ENCODE assay signal across 29 cellular contexts in the genomic region with DNA sequence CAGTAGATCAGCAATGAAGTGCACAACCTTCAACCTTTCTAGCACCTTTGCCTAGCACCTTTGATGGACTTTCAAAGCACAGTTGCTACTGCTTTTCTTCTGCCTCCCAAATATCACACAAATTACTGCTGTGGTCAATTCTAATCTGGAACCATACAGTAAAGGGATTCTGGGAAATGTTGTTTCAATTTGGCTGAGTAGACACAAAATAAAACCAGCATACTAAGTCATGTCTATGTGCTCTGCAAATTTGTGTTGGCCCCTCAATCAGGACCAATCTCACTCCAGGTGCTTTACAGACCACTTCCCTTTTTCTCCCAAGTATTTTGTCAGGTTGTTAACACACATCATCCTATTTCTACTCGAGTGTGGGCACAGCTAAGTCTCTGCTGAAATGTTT. TPM values are rescaled to one million over a fixed set of nuclear protein-coding genes. Genes with fewer than 3 reads are reported as not detected.
DNase-seq lines count a peak whose midpoint lies in the region; ATAC-seq, FAIRE-seq and TF ChIP-seq lines count a peak whose summit lies in the region.
"Had no signal": no experiment of that assay in that cellular context is flagged by ENCODE, and none has a peak within 500 bp of the region (broad histone marks: within the 10 kb centered on the region; RNA-seq: fewer than 3 reads in every experiment).

No MANE protein-coding gene starts in this region.

- TF ChIP-seq CTCF in A549 (IDR thresholded peaks at IDR 0.05) (no peak), IMR-90 (conservative IDR thresholded peaks at IDR 0.05; ENCODE audit: low read depth, low read length) (no peak), K562 (IDR thresholded peaks at IDR 0.05 in 2 of 3, conservative IDR thresholded peaks at IDR 0.05 in 1 of 3; ENCODE audit: insufficient read depth in 2 of 3, low read depth in 1 of 3, low read length in 3 of 3) (no peak), A673 (conservative IDR thresholded peaks at IDR 0.05; ENCODE audit: low read depth, low read length) (no peak)

- H3K4me3 ChIP-seq in A549 (no peak overlapping the region), IMR-90 (ENCODE audit: insufficient read depth, low read depth, low read length) (no peak overlapping the region), K562 (no peak overlapping the region), A673 (ENCODE audit: low read depth, low read length, poor library complexity, severe bottlenecking) (no peak overlapping the region)
- H3K4me3 ChIP-seq: BLaER1 had no signal

- no peaks in the 10 kb centered on the region; the same call in 1 of the 2 replicates for H3K27me3 ChIP-seq in IMR-90 (ENCODE audit: control insufficient read depth, insufficient read depth, low read length)
- no peaks in the 10 kb centered on the region for H3K27me3 ChIP-seq in K562 (ENCODE audit: control insufficient read depth in 2 of 2, insufficient read depth in 2 of 2, low read length in 2 of 2)
- no peaks in the 10 kb centered on the region for H3K27me3 ChIP-seq in A673 (replicated peaks; ENCODE audit: insufficient read depth, low read depth, low read length, poor library complexity)
- H3K27me3 ChIP-seq: BE2C, BLaER1 had no signal

- no peak overlapping the region for H4K8ac ChIP-seq in IMR-90 (ENCODE audit: low read depth in 2 of 2, low read length in 2 of 2)

- H2BK15ac ChIP-seq in IMR-90 (ENCODE audit: low read depth, low read length), result no peak overlapping the region

- intact Hi-C loops in IMR-90 (cut with micrococcal nuclease), result no loop called here
- intact Hi-C loops in K562 (cut with micrococcal nuclease), result no loop called here
- intact Hi-C loops in A673 (cut with micrococcal nuclease; ENCODE audit: unreplicated experiment), result no loop called here

- DNase-seq in A549 (ENCODE audit: low read depth in 1 of 2, low spot score in 1 of 2), result no peak
- DNase-seq in GM12891 (ENCODE audit: insufficient read length, low spot score), result no peak
- no peak for DNase-seq in IMR-90
- DNase-seq in K562 (ENCODE audit: extremely low read depth in 1 of 4, low spot score in 3 of 4), result no peak
- DNase-seq in A673 (ENCODE audit: low spot score), result no peak
- no peak for DNase-seq in NCI-H748 treated with DMSO at 0.1 percent for 48 hours (lab: John Stamatoyannopoulos, UW)
- no peak for DNase-seq in stimulated activated CD4-positive, alpha-beta T cell treated with anti-CD3 and anti-CD28 coated beads, Interleukin-4, amount 100 ng/mL, for 24 hours
- DNase-seq: 8988T; ACHN; BE2C; C1 segment of cervical spinal cord; CD4-positive, alpha-beta memory T cell; CD4-positive, CD25-positive, alpha-beta regulatory T cell; CD8-positive, alpha-beta memory T cell; COR-L47; DMS 273 treated with DMSO at 0.1 percent for 48 hours; DMS153; DMS53; DMS79; DND-41; EL; GDM1 had no signal

- H3K56ac ChIP-seq in IMR-90 (ENCODE audit: extremely low read depth, insufficient read depth, low read length), result no peak overlapping the region

- H3K9me1 ChIP-seq in IMR-90 (ENCODE audit: insufficient read depth, low read length), result no peaks in the 10 kb centered on the region
- no peaks in the 10 kb centered on the region for H3K9me1 ChIP-seq in K562 (ENCODE audit: control insufficient read depth, insufficient read depth, low read length)

- no peak overlapping the region for H4K91ac ChIP-seq in IMR-90 (ENCODE audit: insufficient read depth, low read depth, low read length)

- TF ChIP-seq POLR2A in A549 (IDR thresholded peaks at IDR 0.05; ENCODE audit: low read length) (no peak), GM12891 (IDR thresholded peaks at IDR 0.05; ENCODE audit: low read depth, low read length) (no peak), IMR-90 (IDR thresholded peaks at IDR 0.05; ENCODE audit: low read depth, low read length) (no peak), K562 (conservative IDR thresholded peaks at IDR 0.05) (no peak)

- no peaks in the 10 kb centered on the region for H3K79me1 ChIP-seq in IMR-90 (ENCODE audit: low read depth in 1 of 2, low read length in 2 of 2)

- no peaks in the 10 kb centered on the region for H4K20me1 ChIP-seq in IMR-90 (ENCODE audit: insufficient read depth, low read length)
- no peaks in the 10 kb centered on the region for H4K20me1 ChIP-seq in K562 (replicated peaks; ENCODE audit: control insufficient read depth, insufficient read depth, low read length)
- H4K20me1 ChIP-seq: BLaER1 had no signal

- H3K36me3 ChIP-seq in IMR-90 (ENCODE audit: control insufficient read depth, insufficient read depth, low read length) (no peaks in the 10 kb centered on the region), K562 (ENCODE audit: control insufficient read depth, insufficient read depth, low read length) (no peaks in the 10 kb centered on the region), A673 (ENCODE audit: insufficient read depth, low read length, poor library complexity, severe bottlenecking) (no peaks in the 10 kb centered on the region)
- H3K36me3 ChIP-seq: BE2C, BLaER1 had no signal

- in situ Hi-C loops in IMR-90 (cut with MboI; ENCODE audit: low sequenced_read_pairs), result no loop called here
- in situ Hi-C loops in K562 (cut with MboI), result no loop called here

- WGBS in A549 (ENCODE audit: missing lambda C conversion rate), result 0% methylated on average over 1 of the region's 1 CpG
- WGBS in IMR-90 (ENCODE audit: extremely low coverage in 2 of 2, insufficient read length in 1 of 2), 2 experiments, result no CpG with 5 or more reads among the region's 1 CpG
- 0% methylated on average over 1 of the region's 1 CpG for WGBS in K562 (ENCODE audit: insufficient coverage, low coverage, missing lambda C conversion rate)

- H3K79me2 ChIP-seq in K562 (ENCODE audit: control insufficient read depth, insufficient read depth, low read length), result no peaks in the 10 kb centered on the region

- TF ChIP-seq RAD21 in A549 (conservative IDR thresholded peaks at IDR 0.05 in 1 of 2, IDR thresholded peaks at IDR 0.05 in 1 of 2), result no peak
- TF ChIP-seq RAD21 in IMR-90 (IDR thresholded peaks at IDR 0.05; ENCODE audit: low read length), result no peak
- TF ChIP-seq RAD21 in K562 (CRISPR knock-in tag; conservative IDR thresholded peaks at IDR 0.05 in 1 of 2, IDR thresholded peaks at IDR 0.05 in 1 of 2), result no peak

- H2BK5ac ChIP-seq in IMR-90 (ENCODE audit: low read depth, low read length, poor library complexity, severe bottlenecking), result no peak overlapping the region

- no peak overlapping the region for H2AK9ac ChIP-seq in IMR-90 (replicated peaks; ENCODE audit: low read depth, low read length, poor library complexity)

- H2AFZ ChIP-seq in IMR-90 (replicated peaks; ENCODE audit: low read length, poor library complexity) (no peak overlapping the region), K562 (ENCODE audit: low read depth, low read length) (no peak overlapping the region)

- no peak overlapping the region for H4K5ac ChIP-seq in IMR-90 (ENCODE audit: low read depth, low read length)

- H3K4me2 ChIP-seq in A549, result no peak overlapping the region
- no peak overlapping the region for H3K4me2 ChIP-seq in IMR-90 (ENCODE audit: low read depth, low read length)
- H3K4me2 ChIP-seq in K562 (ENCODE audit: insufficient read depth, low read length), result no peak overlapping the region
- H3K4me2 ChIP-seq: BLaER1 had no signal

- no peak for ATAC-seq in A549
- no peak for ATAC-seq in IMR-90 (ENCODE audit: low read depth)
- no peak for ATAC-seq in K562
- ATAC-seq in HG03469 (IDR thresholded peaks at IDR 0.05; ENCODE audit: unreplicated experiment), result no peak

- H3K4ac ChIP-seq in IMR-90 (ENCODE audit: low read depth, low read length), result no peak overlapping the region

- no peak overlapping the region for H2AK5ac ChIP-seq in IMR-90 (ENCODE audit: low read depth, low read length)

- POLR2A ChIA-PET in A549 (lab: Yijun Ruan, JAX), result no interaction called here
- POLR2A ChIA-PET in IMR-90 (lab: Charles Lee; ENCODE audit: unreplicated experiment), result no interaction called here
- POLR2A ChIA-PET in K562 (lab: Yijun Ruan, JAX), result no interaction called here
- POLR2A ChIA-PET in A673 (lab: Charles Lee; ENCODE audit: low non-redundant PET), result no interaction called here

- H3K4me1 ChIP-seq in A549 (no peaks in the 10 kb centered on the region), IMR-90 (ENCODE audit: control insufficient read depth, insufficient read depth, low read length) (no peaks in the 10 kb centered on the region), K562 (replicated peaks in 1 of 2; ENCODE audit: control insufficient read depth in 2 of 2, insufficient read depth in 2 of 2, low read length in 2 of 2) (no peaks in the 10 kb centered on the region), A673 (ENCODE audit: insufficient read depth, low read length, poor library complexity, severe bottlenecking) (no peaks in the 10 kb centered on the region)
- H3K4me1 ChIP-seq: BE2C, BLaER1 had no signal

- H2BK20ac ChIP-seq in IMR-90 (ENCODE audit: low read depth, low read length), result no peak overlapping the region

- H2BK120ac ChIP-seq in IMR-90 (ENCODE audit: low read depth, low read length), result no peak overlapping the region

- H3K27ac ChIP-seq in A549, result no peak overlapping the region
- no peak overlapping the region for H3K27ac ChIP-seq in IMR-90 (ENCODE audit: insufficient read depth, low read length)
- no peak overlapping the region for H3K27ac ChIP-seq in K562 (ENCODE audit: extremely low read depth, low read depth, low read length)
- H3K27ac ChIP-seq in A673 (ENCODE audit: low read depth, low read length, poor library complexity, severe bottlenecking), result no peak overlapping the region
- H3K27ac ChIP-seq: BLaER1 had no signal

- H3K9me3 ChIP-seq in A549 (no peaks in the 10 kb centered on the region), IMR-90 (ENCODE audit: control insufficient read depth, insufficient read depth, low read length) (no peaks in the 10 kb centered on the region), K562 (replicated peaks; ENCODE audit: control insufficient read depth, insufficient read depth, low read depth, low read length) (no peaks in the 10 kb centered on the region), A673 (ENCODE audit: low read depth, low read length, poor library complexity, severe bottlenecking) (no peaks in the 10 kb centered on the region)
- H3K9me3 ChIP-seq: BE2C, BLaER1 had no signal

- CTCF ChIA-PET in A549 (lab: Yijun Ruan, JAX) (interaction anchor here (0.8 kb wide), 1 partner anchor 84 kb away, joined by 3 read pairs; no protein-coding TSS in a partner anchor), IMR-90 (lab: Yijun Ruan, JAX) (no interaction called here), K562 (lab: Yijun Ruan, JAX; ENCODE audit: low intra/inter-chr PET ratio) (no interaction called here), A673 (lab: Charles Lee) (no interaction called here)

- H3K18ac ChIP-seq in IMR-90 (ENCODE audit: low read depth, low read length), result no peak overlapping the region

- dilution Hi-C loops in IMR-90 (cut with HindIII; ENCODE audit: low sequenced_read_pairs, unreplicated experiment), result no loop called here

- FAIRE-seq in A549 (lab: Jason Lieb, UNC), result no peak
- no peak for FAIRE-seq in GM12891 (lab: Jason Lieb, UNC)
- FAIRE-seq in K562 (lab: Jason Lieb, UNC), result no peak
- FAIRE-seq: A204.1, GM12892, GM19239 had no signal

- no peak overlapping the region for H3K23ac ChIP-seq in IMR-90 (ENCODE audit: low read depth, low read length)

- H3K14ac ChIP-seq in IMR-90 (replicated peaks; ENCODE audit: low read depth, low read length), result no peak overlapping the region

- H3K9ac ChIP-seq in IMR-90 (ENCODE audit: low read depth, low read length), result no peak overlapping the region
- H3K9ac ChIP-seq in K562 (ENCODE audit: insufficient read depth in 1 of 2, low read depth in 2 of 2, low read length in 2 of 2), result no peak overlapping the region
- H3K9ac ChIP-seq: BLaER1 had no signal

- BruUV-seq in IMR-90 (replicated peaks; lab: Mats Ljungman, UMichigan) (no TSS peak), K562 (replicated peaks; lab: Mats Ljungman, UMichigan) (no TSS peak), A673 (replicated peaks; lab: Mats Ljungman, UMichigan) (no TSS peak)

- TF ChIP-seq EP300 in A549 (IDR thresholded peaks at IDR 0.05) (no peak), K562 (IDR thresholded peaks at IDR 0.05; ENCODE audit: low read length) (no peak)

RNA-seq across cellular contexts. Expression of gene ADAMTS20, which starts 38.3 kb away (rescaled TPM):
- polyA plus RNA-seq in A549 (2011; rRNA removed) (not detected in 2 replicates), A549 (2017; fragmentation: RNase III; extraction: RNeasy Plus Mini Kit Qiagen cat#74134 plus additional on column Dnase treatment) (not detected in 3 replicates), IMR-90 (2012; rRNA removed) (not detected in 2 replicates), K562 (2011; rRNA removed) (0.50 and 0.84 TPM in 2 replicates), K562 (2014; fragmentation: Illumina TruSeq; extraction: Trizol) (0.06 TPM in 2 replicates), K562 (2014; fragmentation: Nextera tagmentation; extraction: Ambion mirVana) (under 1 TPM in 1 of 2 experiments, not detected in 1; 0.01 TPM), K562 (2014; rRNA removed) (0.09 TPM in 1 of 2 replicates, not detected in the other)
- not detected in 2 replicates for polyA plus RNA-seq in A549 (2012; cell fraction: cytosol; rRNA removed)
- polyA plus RNA-seq in A549 (2012; cell fraction: nucleus; rRNA removed), result not detected in 2 replicates
- not detected in 2 replicates for polyA minus RNA-seq in A549 (2011; rRNA and poly(A)+ RNA removed)
- not detected for polyA plus RNA-seq in GM12891 (2012; ENCODE audit: low read depth, missing spikeins)
- total RNA-seq in IMR-90 (2012; rRNA removed) (not detected in 2 replicates), K562 (2014; rRNA removed) (0.05 TPM in 1 of 2 replicates, not detected in the other), K562 (2014; rRNA removed; fragmentation: Illumina TruSeq; extraction: Trizol) (not detected in 2 replicates), K562 (2015; rRNA removed; fragmentation: Illumina TruSeq; extraction: Trizol) (0.04 and 0.07 TPM in 2 replicates), K562 (2021) (0.09 TPM in 1 of 2 replicates, not detected in the other), A673 (2021) (0.17 and 0.28 TPM in 2 replicates)
- polyA plus RNA-seq in IMR-90 (2012; cell fraction: cytosol; rRNA removed), result not detected in 2 replicates
- 0.02 TPM in 1 of 2 replicates, not detected in the other for polyA plus RNA-seq in IMR-90 (2012; cell fraction: nucleus; rRNA removed; ENCODE audit: low replicate concordance)
- 1.3 and 1.9 TPM in 2 replicates for total RNA-seq in K562 (2011; cell fraction: chromatin; rRNA removed; ENCODE audit: low replicate concordance)
- total RNA-seq in K562 (2011; cell fraction: nucleolus; rRNA removed), result 0.66 and 0.67 TPM in 2 replicates
- total RNA-seq in K562 (2011; cell fraction: nucleoplasm; rRNA removed), result 0.51 and 0.99 TPM in 2 replicates
- polyA plus RNA-seq in K562 (2011; cell fraction: cytosol; rRNA removed), result 0.07 and 0.27 TPM in 2 replicates
- polyA plus RNA-seq in K562 (2011; cell fraction: nucleus; rRNA removed), result 1.9 and 2.9 TPM in 2 replicates
- 0.05 and 0.08 TPM in 2 replicates for polyA plus RNA-seq in K562 (2012)
- 1.1 and 1.7 TPM in 2 replicates for polyA minus RNA-seq in K562 (2011; rRNA and poly(A)+ RNA removed)
- polyA minus RNA-seq in K562 (2011; cell fraction: cytosol; rRNA and poly(A)+ RNA removed), result 0.48 and 0.55 TPM in 2 replicates
- polyA minus RNA-seq in K562 (2011; cell fraction: nucleus; rRNA and poly(A)+ RNA removed), result 1.6 and 3.2 TPM in 2 replicates
- total RNA-seq: CD4-positive, alpha-beta memory T cell; CD4-positive, CD25-positive, alpha-beta regulatory T cell; CD8-positive, alpha-beta memory T cell had no signal
- polyA plus RNA-seq: AG04450; CD14-positive monocyte; CD4-positive, alpha-beta memory T cell; CD4-positive, CD25-positive, alpha-beta regulatory T cell; CD8-positive, alpha-beta memory T cell had no signal

Comparison
In these comparisons a context has a peak if more than half of its experiments do, and no peak if none do; other contexts are left out.
1. Of the 35 proteins assayed by ChIP-seq in both K562 and A549: peak only in K562: none; only in A549: MAFK; in both: none; in neither: 34.